28 cellular contexts compared by ENCODE assay signal in genomic region chr3:126463521-126463920, GRCh38. TPM values are rescaled to one million over a fixed set of nuclear protein-coding genes. Genes with fewer than 3 reads are reported as not detected.
"Had no signal": no experiment of that assay in that cellular context is flagged by ENCODE, and none has a peak within 500 bp of the region (broad histone marks: within the 10 kb centered on the region; RNA-seq: fewer than 3 reads in every experiment).

No MANE protein-coding gene starts in this region.

- H3K9me3 ChIP-seq: esophagus muscularis mucosa, gastroesophageal sphincter, left ventricle myocardium inferior, lower lobe of right lung, sigmoid colon, stomach, thoracic aorta, transverse colon had no signal

- H3K27ac Mint-ChIP-seq: immature natural killer cell; natural killer cell treated with Interleukin-12 subunit alpha and Interleukin-12 subunit beta and Interleukin-15 and Interleukin-18, amount 100 ng/mL, for 72 hours; neural progenitor cell had no signal

- H3K27me3 ChIP-seq: esophagus muscularis mucosa, gastroesophageal sphincter, neural progenitor cell, sigmoid colon, stomach, transverse colon had no signal

- H3K4me2 ChIP-seq: neural progenitor cell had no signal

- H3K4me3 Mint-ChIP-seq: dendritic cell treated with granulocyte-macrophage colony-stimulating factor and Interleukin-4, amounts not matched to agents 40 ng/mL and 50 ng/mL, for 4 days; effector memory CD8-positive, alpha-beta T cell; immature natural killer cell; memory B cell; natural killer cell treated with Interleukin-12 subunit alpha and Interleukin-12 subunit beta and Interleukin-15 and Interleukin-18, amount 100 ng/mL, for 72 hours; neural progenitor cell had no signal

- H3K4me1 ChIP-seq: neural progenitor cell, parathyroid adenoma, transverse colon had no signal

- H3K27ac ChIP-seq: epithelial cell of prostate, esophagus muscularis mucosa, gastroesophageal sphincter, left ventricle myocardium inferior, lower lobe of right lung, neural progenitor cell, parathyroid adenoma, sigmoid colon, skin epidermis, stomach, thoracic aorta, transverse colon had no signal

- H3K4me3 ChIP-seq: esophagus muscularis mucosa, gastroesophageal sphincter, left ventricle myocardium inferior, lower lobe of right lung, neural progenitor cell, sigmoid colon, skin epidermis, stomach, thoracic aorta, transverse colon had no signal

- H3K27me3 Mint-ChIP-seq: dendritic cell treated with granulocyte-macrophage colony-stimulating factor and Interleukin-4, amounts not matched to agents 40 ng/mL and 50 ng/mL, for 4 days; effector memory CD8-positive, alpha-beta T cell; memory B cell; natural killer cell treated with Interleukin-12 subunit alpha and Interleukin-12 subunit beta and Interleukin-15 and Interleukin-18, amount 100 ng/mL, for 72 hours had no signal

- H2AFZ ChIP-seq: neural progenitor cell, parathyroid adenoma had no signal

- H3K9me3 Mint-ChIP-seq: dendritic cell treated with granulocyte-macrophage colony-stimulating factor and Interleukin-4, amounts not matched to agents 40 ng/mL and 50 ng/mL, for 4 days; effector memory CD8-positive, alpha-beta T cell; immature natural killer cell; memory B cell; natural killer cell treated with Interleukin-12 subunit alpha and Interleukin-12 subunit beta and Interleukin-15 and Interleukin-18, amount 100 ng/mL, for 72 hours; neural progenitor cell had no signal

- ATAC-seq: effector memory CD8-positive, alpha-beta T cell; gastroesophageal sphincter; left cardiac atrium; lower lobe of right lung; natural killer cell treated with Interleukin-12 subunit alpha and Interleukin-12 subunit beta and Interleukin-15 and Interleukin-18, amount 100 ng/mL, for 72 hours had no signal

- DNase-seq: effector memory CD8-positive, alpha-beta T cell; glutamatergic neuron; immature natural killer cell; left cardiac atrium; left ventricle myocardium inferior; lower lobe of right lung; midbrain; nucleus accumbens; stimulated activated CD4-positive, alpha-beta T cell treated with anti-CD3 and anti-CD28 coated beads, Interleukin-12 subunit alpha, Interleukin-12 subunit beta, amount 100 ng/mL, for 4 hours; stimulated activated naive CD4-positive, alpha-beta T cell; stomach; substantia nigra; transverse colon had no signal

RNA-seq across cellular contexts. Expression of gene UROC1, which starts 54.1 kb away (rescaled TPM):
- total RNA-seq: esophagus muscularis mucosa; fibroblast of villous mesenchyme; gastroesophageal sphincter; kidney; left cardiac atrium; left ventricle myocardium inferior; lower lobe of right lung; natural killer cell treated with Interleukin-12 subunit alpha and Interleukin-12 subunit beta and Interleukin-15 and Interleukin-18, amount 100 ng/mL, for 72 hours; pulmonary artery endothelial cell; sigmoid colon; stomach; thoracic aorta; transverse colon; ureter had no signal
